ENCODE assay signal across 29 cellular contexts in the genomic region with DNA sequence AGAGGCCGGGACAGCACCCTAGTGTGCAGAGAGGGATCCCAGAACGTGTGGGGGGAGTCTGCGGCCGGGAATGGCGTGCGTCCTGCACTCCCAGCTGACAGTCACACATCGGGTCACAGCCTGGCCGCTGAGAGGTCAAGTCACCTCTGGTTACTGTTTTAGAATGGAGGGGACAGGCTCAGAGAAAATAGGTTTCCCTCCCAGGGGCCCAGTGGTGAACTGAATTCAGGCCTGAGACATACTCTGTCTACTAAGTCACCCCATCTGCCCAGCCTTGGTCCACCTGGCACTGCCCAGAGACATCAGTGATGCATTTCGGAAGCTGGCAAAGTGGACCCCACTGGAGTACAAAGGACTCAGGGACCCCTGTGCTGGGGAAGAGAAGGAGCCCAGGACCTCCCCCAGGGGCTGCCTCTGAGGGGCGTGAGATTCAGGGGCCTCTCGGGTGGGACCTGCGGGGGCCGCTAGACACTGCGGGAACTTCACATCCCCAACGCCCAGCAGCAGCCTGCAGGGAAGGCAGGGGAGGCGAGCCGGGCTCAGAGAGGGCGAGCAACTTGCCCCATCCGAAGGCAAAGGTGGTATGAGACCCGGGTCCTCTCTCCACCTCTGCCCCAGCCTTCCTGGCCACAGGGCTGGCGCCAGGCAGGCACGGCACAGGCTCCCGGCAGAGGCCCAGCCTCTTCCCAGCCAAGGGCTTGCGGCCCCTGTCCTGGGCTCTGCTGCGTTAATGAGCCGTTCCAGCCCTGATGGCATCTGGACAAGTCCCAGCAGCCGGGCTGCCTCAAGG. TPM values are rescaled to one million over a fixed set of nuclear protein-coding genes. Genes with fewer than 3 reads are reported as not detected.
DNase-seq lines count a peak whose midpoint lies in the region; ATAC-seq, FAIRE-seq and TF ChIP-seq lines count a peak whose summit lies in the region.
"Had no signal": no experiment of that assay in that cellular context is flagged by ENCODE, and none has a peak within 500 bp of the region (broad histone marks: within the 10 kb centered on the region; RNA-seq: fewer than 3 reads in every experiment).

No MANE protein-coding gene starts in this region.

- peaks cover 4 to 9% of the 10 kb centered on the region in 2 experiments for H4K20me1 ChIP-seq in H1 (replicated peaks in 1 of 2; ENCODE audit: control insufficient read depth in 1 of 2, insufficient read depth in 2 of 2, low read length in 2 of 2)

- H4K5ac ChIP-seq in H1 (ENCODE audit: insufficient read length, low read depth, low read length) = no peak overlapping the region

- TF ChIP-seq CTCF in BE2C (IDR thresholded peaks at IDR 0.05; ENCODE audit: low read depth, low read length) = no peak
- TF ChIP-seq CTCF in H1 (IDR thresholded peaks at IDR 0.05; ENCODE audit: control extremely low read depth in 1 of 3, insufficient read depth in 1 of 3, low read depth in 1 of 3, low read length in 3 of 3) = no peak
- TF ChIP-seq CTCF in testis (IDR thresholded peaks at IDR 0.05) = no peak

- no peak overlapping the region for H3K23ac ChIP-seq in H1 (ENCODE audit: insufficient read length)

- no peaks in the 10 kb centered on the region for H3K4me1 ChIP-seq in BE2C
- H3K4me1 ChIP-seq in HUES48 (ENCODE audit: control insufficient read depth, insufficient read depth, low read length) = peaks cover 18% of the 10 kb centered on the region
- H3K4me1 ChIP-seq in H1 (replicated peaks in 1 of 4; ENCODE audit: control insufficient read depth in 3 of 4, insufficient read depth in 4 of 4, low read length in 3 of 4) = peaks cover 4 to 39% (median 27%) of the 10 kb centered on the region in 4 experiments
- peaks cover 9% of the 10 kb centered on the region for H3K4me1 ChIP-seq in testis
- H3K4me1 ChIP-seq: psoas muscle had no signal

- intact Hi-C loops in testis (cut with DNase I; ENCODE audit: low total_unique reads) = no loop called here

- no peak overlapping the region for H3K9ac ChIP-seq in HUES48 (ENCODE audit: low read depth, low read length)
- H3K9ac ChIP-seq in H1 (replicated peaks in 1 of 4; ENCODE audit: extremely low read depth in 1 of 4, low read depth in 3 of 4, low read length in 3 of 4) = no peak overlapping the region

- H4K91ac ChIP-seq in H1 (replicated peaks; ENCODE audit: insufficient read length, low read length) = no peak overlapping the region

- H3K4me3 ChIP-seq in BE2C (ENCODE audit: low read depth, low read length) (no peak overlapping the region), HUES48 (ENCODE audit: low read depth, low read length) (peak overlapping the region; percentile 50; the same call in 1 of the 2 replicates), H1 (ENCODE audit: extremely low read depth in 1 of 4, insufficient read depth in 2 of 4, low read depth in 3 of 4, low read length in 4 of 4) (peak overlapping the region; percentile 34 to 58 (median 44); a peak in 7 of 8 replicates), testis (no peak overlapping the region)
- H3K4me3 ChIP-seq: HAP-1, psoas muscle had no signal

- TF ChIP-seq EP300 in H1 (IDR thresholded peaks at IDR 0.05; ENCODE audit: borderline replicate concordance in 1 of 2, low read depth in 2 of 2, low read length in 2 of 2) = no peak

- CTCF ChIA-PET in H1 (lab: Charles Lee; ENCODE audit: partially characterized antibody) = interaction anchor here (1.2 to 2.2 kb wide), 5 partner anchors 10 to 54 kb away, joined by 3 to 6 read pairs (median 4); no protein-coding TSS in a partner anchor

- H4K8ac ChIP-seq in H1 (ENCODE audit: extremely low read depth, insufficient read depth, low read length) = peak overlapping the region; percentile 66

- H2BK15ac ChIP-seq in H1 (ENCODE audit: low read length) = no peak overlapping the region

- 0 out of 2 replicates have a peak overlapping the region, but pooled peaks have one; percentile 48 for H2BK20ac ChIP-seq in H1 (ENCODE audit: low read length)

- DNase-seq in BE2C (peak; percentile 57), H1 (ENCODE audit: low read depth in 1 of 2, low spot score in 2 of 2) (no peak), left kidney (ENCODE audit: low read depth, low spot score) (peak; percentile 66), testis (no peak), iPS-NIHi11 (ENCODE audit: low spot score) (no peak), SIG-M5 treated with dmso at 0.1 percent for 504 hours (lab: John Stamatoyannopoulos, UW; ENCODE audit: unreplicated experiment) (no peak)
- DNase-seq: activated CD4-positive, CD25-positive, alpha-beta regulatory T cell treated with anti-CD3 and anti-CD28 coated beads, Interleukin-2, amount 50 U/mL, for 72 hours; activated CD8-positive, alpha-beta memory T cell treated with anti-CD3 and anti-CD28 coated beads for 24 hours; activated naive CD4-positive, alpha-beta T cell treated with anti-CD3 and anti-CD28 coated beads, Interleukin-2, amount 50 U/mL, for 16 hours; activated T-cell treated with anti-CD3 and anti-CD28 coated beads, Interleukin-2, amount 50 U/mL, for 48 hours; anterior cingulate cortex; DMS79; effector memory CD8-positive, alpha-beta T cell; head of caudate nucleus; natural killer cell; NCI-H1105; NCI-H2081 treated with DMSO at 0.1 percent for 48 hours; NCI-H510A treated with DMSO at 0.1 percent for 48 hours; NK-92 treated with Interleukin-12 subunit alpha and Interleukin-12 subunit beta, amount 100 ng/mL, for 24 hours; psoas muscle; RPMI8226; stimulated activated CD4-positive, alpha-beta T cell treated with anti-CD3 and anti-CD28 coated beads, Interleukin-2, amount 100 ng/mL, for 24 hours; stimulated activated naive B cell treated with anti-CD40 and anti-IgM and Interleukin-4, amounts not matched to agents 10 μg/mL and 1 μg/mL and 100 μg/mL, for 72 hours had no signal

- FAIRE-seq in H1 (lab: Jason Lieb, UNC) = no peak

- H3K79me2 ChIP-seq in H1 (ENCODE audit: control insufficient read depth in 1 of 2, insufficient read depth in 2 of 2, low read length in 2 of 2) = no peaks in the 10 kb centered on the region

- no peak for TF ChIP-seq RAD21 in H1 (IDR thresholded peaks at IDR 0.05 in 1 of 2, conservative IDR thresholded peaks at IDR 0.05 in 1 of 2; ENCODE audit: low read depth in 2 of 2, low read length in 2 of 2)

- H3K23me2 ChIP-seq in H1 (ENCODE audit: low read depth, low read length) = peaks cover 9% of the 10 kb centered on the region; the same call in 1 of the 2 replicates

- no peak overlapping the region for H3K56ac ChIP-seq in H1 (replicated peaks; ENCODE audit: insufficient read length, low read depth, low read length)

- ATAC-seq in GM19328 (IDR thresholded peaks at IDR 0.05; ENCODE audit: unreplicated experiment) = no peak
- ATAC-seq: effector memory CD8-positive, alpha-beta T cell; natural killer cell; stimulated activated naive B cell treated with anti-CD40 and anti-IgM and Interleukin-4, amounts not matched to agents 10 μg/mL and 1 μg/mL and 100 μg/mL, for 72 hours had no signal

- H3K9me3 ChIP-seq in BE2C (no peaks in the 10 kb centered on the region; the same call in 1 of the 2 replicates), HUES48 (ENCODE audit: control insufficient read depth, insufficient read depth, low read length) (no peaks in the 10 kb centered on the region), H1 (ENCODE audit: insufficient read depth in 2 of 2, low read depth in 1 of 2, low read length in 1 of 2) (no peaks in the 10 kb centered on the region), testis (no peaks in the 10 kb centered on the region)
- H3K9me3 ChIP-seq: HAP-1, psoas muscle had no signal

- peak overlapping the region; percentile 24; the same call in 1 of the 2 replicates for H2AK5ac ChIP-seq in H1 (ENCODE audit: low read depth, low read length)

- H3K14ac ChIP-seq in H1 (ENCODE audit: insufficient read length) = no peak overlapping the region

- no peak overlapping the region for H3K18ac ChIP-seq in H1 (ENCODE audit: extremely low read depth, low read length)

- H3K36me3 ChIP-seq in BE2C (no peaks in the 10 kb centered on the region), HUES48 (ENCODE audit: control insufficient read depth, insufficient read depth, low read length) (no peaks in the 10 kb centered on the region), H1 (ENCODE audit: control insufficient read depth in 2 of 4, insufficient read depth in 4 of 4, low read length in 3 of 4) (peaks cover 0 to 7% (median 0%) of the 10 kb centered on the region in 4 experiments; a peak in 1 of 8 replicates), testis (ENCODE audit: low read depth, missing control alignments) (no peaks in the 10 kb centered on the region)
- H3K36me3 ChIP-seq: HAP-1 had no signal

- H3K27me3 ChIP-seq in BE2C (peaks cover 59% of the 10 kb centered on the region), HUES48 (ENCODE audit: control insufficient read depth, insufficient read depth, low read length) (peaks cover 90% of the 10 kb centered on the region), H1 (replicated peaks in 1 of 4; ENCODE audit: control insufficient read depth in 3 of 4, extremely low read depth in 1 of 4, insufficient read depth in 3 of 4, low read length in 3 of 4) (peaks cover 39 to 90% (median 72%) of the 10 kb centered on the region in 4 experiments), testis (no peaks in the 10 kb centered on the region)

- H3K27ac ChIP-seq in HUES48 (ENCODE audit: low read depth, low read length) (no peak overlapping the region), H1 (ENCODE audit: low read depth, low read length) (no peak overlapping the region), testis (no peak overlapping the region)
- H3K27ac ChIP-seq: psoas muscle had no signal

- no peak overlapping the region for H2BK12ac ChIP-seq in H1 (ENCODE audit: low read depth, low read length)

- peak overlapping the region; percentile 65 to 88 for H3K4me2 ChIP-seq in H1 (ENCODE audit: insufficient read depth in 1 of 2, low read depth in 2 of 2, low read length in 2 of 2)

- WGBS in H1 (ENCODE audit: extremely low coverage in 1 of 2, insufficient coverage in 1 of 2, insufficient read length in 1 of 2, insufficient replicate concordance in 2 of 2, low coverage in 1 of 2, low lambda C conversion rate in 2 of 2, missing lambda C conversion rate in 1 of 2), 2 experiments = 43% methylated on average over 19 of the region's 27 CpGs; no CpG with 5 or more reads in 1 of the 2 experiments
- 24 to 25% methylated on average over 5 to 27 of the region's 27 CpGs for WGBS in testis, 2 donors

- no peaks in the 10 kb centered on the region for H3K79me1 ChIP-seq in H1 (ENCODE audit: low read depth, low read length)

- no peak overlapping the region for H2BK5ac ChIP-seq in H1 (ENCODE audit: low read depth, low read length)

- H2AFZ ChIP-seq in H1 (ENCODE audit: low read length) = no peak overlapping the region

- no peak overlapping the region for H2BK120ac ChIP-seq in H1 (replicated peaks; ENCODE audit: low read depth, low read length)

- POLR2A ChIA-PET in H1 (lab: Charles Lee; ENCODE audit: partially characterized antibody) = interaction anchor here (0.9 to 1.8 kb wide), 6 partner anchors 12 to 236 kb away, joined by 3 to 4 read pairs (median 4); a partner anchor contains a TSS

- TF ChIP-seq POLR2A in H1 (IDR thresholded peaks at IDR 0.05; ENCODE audit: control extremely low read depth in 1 of 2, low read depth in 2 of 2, low read length in 2 of 2) (no peak), testis (IDR thresholded peaks at IDR 0.05) (no peak)

- peak overlapping the region; percentile 62 for H3K4ac ChIP-seq in H1 (replicated peaks; ENCODE audit: insufficient read length, low read depth, low read length)

RNA-seq across cellular contexts. Expression of a gene that starts 0.9 kb away (rescaled TPM):
- polyA plus RNA-seq in BE2C (2012; ENCODE audit: insufficient read depth, insufficient read length, low read depth) = not detected
- total RNA-seq in H1 (2021; fragmentation: NEBNext Ultra II Directional; extraction: Animal tissue kit (Norgen Biotek cat#: 25700)) = 0.39 TPM in 1 of 2 replicates, not detected in the other
- polyA plus RNA-seq in H1 (2011; rRNA removed) = 0.36 and 0.63 TPM in 2 replicates
- 0.09 TPM for polyA plus RNA-seq in H1 (2011; cell fraction: cytosol; rRNA removed)
- polyA plus RNA-seq in H1 (2011; cell fraction: nucleus; rRNA removed) = 0.40 TPM
- polyA plus RNA-seq in H1 (2012, experiment 1 of 2) = 0.15 to 0.17 TPM in 2 of 4 replicates, not detected in the others
- not detected for polyA plus RNA-seq in H1 (2012, experiment 2 of 2)
- 0.26 TPM for polyA plus RNA-seq in H1 (2013, experiment 1 of 2)
- 0.18 TPM for polyA plus RNA-seq in H1 (2013, experiment 2 of 2)
- polyA minus RNA-seq in H1 (2011; rRNA and poly(A)+ RNA removed) = not detected in 2 replicates
- not detected for polyA minus RNA-seq in H1 (2011; cell fraction: cytosol; rRNA and poly(A)+ RNA removed)
- not detected for polyA minus RNA-seq in H1 (2011; cell fraction: nucleus; rRNA and poly(A)+ RNA removed)
- 1 to 10 TPM in 1 of 2 donors, under 1 TPM in 1; 0.94 to 1.6 TPM for total RNA-seq in testis
- 0.34 TPM for polyA plus RNA-seq in testis (ENCODE audit: insufficient read depth, low read depth, low replicate concordance)
- total RNA-seq: HT-29, mesenteric fat pad, natural killer cell, psoas muscle, skeletal muscle tissue had no signal
- polyA plus RNA-seq: psoas muscle had no signal

RNA-seq across cellular contexts. Expression of a gene that starts 23.9 kb away (rescaled TPM):
- 30.4 TPM for polyA plus RNA-seq in BE2C (2012; ENCODE audit: insufficient read depth, insufficient read length, low read depth)
- total RNA-seq in H1 (2021; fragmentation: NEBNext Ultra II Directional; extraction: Animal tissue kit (Norgen Biotek cat#: 25700)) = 28.2 and 34.1 TPM in 2 replicates
- polyA plus RNA-seq in H1 (2011; rRNA removed) (51.4 and 53.8 TPM in 2 replicates), testis (ENCODE audit: insufficient read depth, low read depth, low replicate concordance) (35.2 TPM)
- 42.6 TPM for polyA plus RNA-seq in H1 (2011; cell fraction: cytosol; rRNA removed)
- 40.0 TPM for polyA plus RNA-seq in H1 (2011; cell fraction: nucleus; rRNA removed)
- polyA plus RNA-seq in H1 (2012, experiment 1 of 2) = 21.6 to 38.9 TPM (median 38.0 TPM) in 4 replicates
- polyA plus RNA-seq in H1 (2012, experiment 2 of 2) = 60.9 TPM
- 27.6 TPM for polyA plus RNA-seq in H1 (2013, experiment 1 of 2)
- 28.2 TPM for polyA plus RNA-seq in H1 (2013, experiment 2 of 2)
- polyA minus RNA-seq in H1 (2011; rRNA and poly(A)+ RNA removed) = 29.0 and 33.9 TPM in 2 replicates
- 23.3 TPM for polyA minus RNA-seq in H1 (2011; cell fraction: cytosol; rRNA and poly(A)+ RNA removed)
- polyA minus RNA-seq in H1 (2011; cell fraction: nucleus; rRNA and poly(A)+ RNA removed) = 20.6 TPM
- total RNA-seq in testis = 10 to 100 TPM; 17.5 to 19.8 TPM

RNA-seq across cellular contexts. Expression of a gene that starts 35.4 kb away (rescaled TPM):
- not detected for polyA plus RNA-seq in BE2C (2012; ENCODE audit: insufficient read depth, insufficient read length, low read depth)
- 0.19 and 0.39 TPM in 2 replicates for total RNA-seq in H1 (2021; fragmentation: NEBNext Ultra II Directional; extraction: Animal tissue kit (Norgen Biotek cat#: 25700))
- polyA plus RNA-seq in H1 (2011; rRNA removed) (0.08 and 0.24 TPM in 2 replicates), testis (ENCODE audit: insufficient read depth, low read depth, low replicate concordance) (10.4 TPM)
- 0.21 TPM for polyA plus RNA-seq in H1 (2011; cell fraction: cytosol; rRNA removed)
- polyA plus RNA-seq in H1 (2011; cell fraction: nucleus; rRNA removed) = 0.56 TPM
- 0.23 to 0.62 TPM (median 0.42 TPM) in 4 replicates for polyA plus RNA-seq in H1 (2012, experiment 1 of 2)
- 0.16 TPM for polyA plus RNA-seq in H1 (2012, experiment 2 of 2)
- polyA plus RNA-seq in H1 (2013, experiment 1 of 2) = 0.14 TPM
- polyA plus RNA-seq in H1 (2013, experiment 2 of 2) = 0.20 TPM
- 0.69 TPM in 1 of 2 replicates, not detected in the other for polyA minus RNA-seq in H1 (2011; rRNA and poly(A)+ RNA removed)
- not detected for polyA minus RNA-seq in H1 (2011; cell fraction: cytosol; rRNA and poly(A)+ RNA removed)
- polyA minus RNA-seq in H1 (2011; cell fraction: nucleus; rRNA and poly(A)+ RNA removed) = not detected
- 1 to 10 TPM; 7.3 to 9.8 TPM for total RNA-seq in testis
- total RNA-seq: HT-29, mesenteric fat pad, natural killer cell had no signal

RNA-seq across cellular contexts. Expression of a gene that starts 40.3 kb away (rescaled TPM):
- polyA plus RNA-seq in BE2C (2012; ENCODE audit: insufficient read depth, insufficient read length, low read depth) = 781 TPM
- 183 and 197 TPM in 2 replicates for total RNA-seq in H1 (2021; fragmentation: NEBNext Ultra II Directional; extraction: Animal tissue kit (Norgen Biotek cat#: 25700))
- polyA plus RNA-seq in H1 (2011; rRNA removed) = 194 and 243 TPM in 2 replicates
- polyA plus RNA-seq in H1 (2011; cell fraction: cytosol; rRNA removed) = 282 TPM
- 327 TPM for polyA plus RNA-seq in H1 (2011; cell fraction: nucleus; rRNA removed)
- 205 to 282 TPM (median 263 TPM) in 4 replicates for polyA plus RNA-seq in H1 (2012, experiment 1 of 2)
- 290 TPM for polyA plus RNA-seq in H1 (2012, experiment 2 of 2)
- 222 TPM for polyA plus RNA-seq in H1 (2013, experiment 1 of 2)
- polyA plus RNA-seq in H1 (2013, experiment 2 of 2) = 218 TPM
- 58.5 and 93.0 TPM in 2 replicates for polyA minus RNA-seq in H1 (2011; rRNA and poly(A)+ RNA removed)
- polyA minus RNA-seq in H1 (2011; cell fraction: cytosol; rRNA and poly(A)+ RNA removed) = 204 TPM
- polyA minus RNA-seq in H1 (2011; cell fraction: nucleus; rRNA and poly(A)+ RNA removed) = 64.0 TPM
- 100 to 1,000 TPM; 127 to 211 TPM for total RNA-seq in testis
- polyA plus RNA-seq in testis (ENCODE audit: insufficient read depth, low read depth, low replicate concordance) = 186 TPM

RNA-seq across cellular contexts. Expression of a gene that starts 45.5 kb away (rescaled TPM):
- polyA plus RNA-seq in BE2C (2012; ENCODE audit: insufficient read depth, insufficient read length, low read depth) = 7,238 TPM
- total RNA-seq in H1 (2021; fragmentation: NEBNext Ultra II Directional; extraction: Animal tissue kit (Norgen Biotek cat#: 25700)) = 3,974 and 4,042 TPM in 2 replicates
- polyA plus RNA-seq in H1 (2011; rRNA removed) (16,783 and 22,970 TPM in 2 replicates), testis (ENCODE audit: insufficient read depth, low read depth, low replicate concordance) (1,272 TPM)
- polyA plus RNA-seq in H1 (2011; cell fraction: cytosol; rRNA removed) = 11,248 TPM
- polyA plus RNA-seq in H1 (2011; cell fraction: nucleus; rRNA removed) = 10,145 TPM
- polyA plus RNA-seq in H1 (2012, experiment 1 of 2) = 3,762 to 6,877 TPM (median 6,536 TPM) in 4 replicates
- 9,397 TPM for polyA plus RNA-seq in H1 (2012, experiment 2 of 2)
- polyA plus RNA-seq in H1 (2013, experiment 1 of 2) = 5,116 TPM
- 5,274 TPM for polyA plus RNA-seq in H1 (2013, experiment 2 of 2)
- polyA minus RNA-seq in H1 (2011; rRNA and poly(A)+ RNA removed) = 2,903 and 3,451 TPM in 2 replicates
- 3,105 TPM for polyA minus RNA-seq in H1 (2011; cell fraction: cytosol; rRNA and poly(A)+ RNA removed)
- polyA minus RNA-seq in H1 (2011; cell fraction: nucleus; rRNA and poly(A)+ RNA removed) = 2,164 TPM
- 1,000 to 10,000 TPM in 1 of 2 donors, 100 to 1,000 TPM in 1; 744 to 1,779 TPM for total RNA-seq in testis

Comparison
In these comparisons a context has a peak if more than half of its experiments do, and no peak if none do; other contexts are left out.
1. DNase-seq: peak in BE2C (single experiment) and left kidney (single experiment); none in H1 (0 of 2), testis (single experiment), iPS-NIHi11 (single experiment) and SIG-M5 treated with dmso at 0.1 percent for 504 hours (single experiment).
2. H3K4me3 ChIP-seq: peak in HUES48 (single experiment) and H1 (4 of 4); none in BE2C (single experiment) and testis (0 of 2).